8 cellular contexts compared by ENCODE assay signal in the genomic region with DNA sequence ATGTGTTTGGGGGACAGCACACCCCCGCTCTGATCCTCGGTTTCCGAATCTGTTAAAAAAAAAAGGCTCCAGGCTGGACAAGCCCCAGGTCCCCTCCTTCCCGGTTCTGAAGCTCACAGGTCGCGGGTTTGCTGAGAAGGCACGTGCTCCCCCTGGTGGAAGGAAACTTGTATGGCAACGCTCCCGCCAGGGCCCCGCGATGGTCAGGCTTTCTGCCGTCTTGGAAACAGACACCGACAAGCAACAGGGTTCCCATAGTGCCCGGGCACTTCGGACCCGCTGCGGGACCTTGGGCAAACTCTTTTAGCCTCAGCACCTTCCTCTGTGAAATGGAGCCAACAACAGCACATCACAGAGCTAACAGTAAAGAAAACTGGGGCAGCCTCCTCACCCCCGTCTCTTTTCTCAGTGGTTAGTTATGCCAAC.
DNase-seq lines count a peak whose midpoint lies in the region; ATAC-seq and TF ChIP-seq lines count a peak whose summit lies in the region.

No MANE protein-coding gene starts in this region.

- no peak overlapping the region for H3K4me3 ChIP-seq in uterus

- no peaks in the 10 kb centered on the region for H3K36me3 ChIP-seq in uterus

- peaks cover 67% of the 10 kb centered on the region for H3K27me3 Mint-ChIP-seq in progenitor cell of endocrine pancreas

- DNase-seq in ELF-1 (ENCODE audit: low read depth, low spot score) (peak; percentile 93), NCI-H1048 (lab: John Stamatoyannopoulos, UW) (peak; percentile 22), SKM-1 (lab: John Stamatoyannopoulos, UW; ENCODE audit: unreplicated experiment) (peak; percentile 24), Right ventricle myocardium superior (peak; percentile 80), progenitor cell of endocrine pancreas (ENCODE audit: low spot score, unreplicated experiment) (peak; percentile 80), uterus (peak; percentile 65 to 73)
- DNase-seq in activated naive CD4-positive, alpha-beta T cell treated with anti-CD3 and anti-CD28 coated beads, Interleukin-2, amount 50 U/mL, for 16 hours: peak; percentile 67

- H3K27ac ChIP-seq in uterus: no peak overlapping the region

- no peaks in the 10 kb centered on the region for H3K36me3 Mint-ChIP-seq in progenitor cell of endocrine pancreas (ENCODE audit: insufficient read depth)

- no peak for TF ChIP-seq POLR2A in uterus (IDR thresholded peaks at IDR 0.05)

- no peaks in the 10 kb centered on the region for H3K27me3 ChIP-seq in uterus

- ATAC-seq in Right ventricle myocardium superior (ENCODE audit: poor library complexity) (peak; percentile 71), HG03095 (IDR thresholded peaks at IDR 0.05; ENCODE audit: unreplicated experiment) (no peak)

- TF ChIP-seq CTCF in progenitor cell of endocrine pancreas (IDR thresholded peaks at IDR 0.05; ENCODE audit: unreplicated experiment) (peak; percentile 86), uterus (IDR thresholded peaks at IDR 0.05) (peak; percentile 71 to 89 (median 79))

- H3K9me3 ChIP-seq in uterus: no peaks in the 10 kb centered on the region

- H3K9me3 Mint-ChIP-seq in progenitor cell of endocrine pancreas (ENCODE audit: low read depth): no peaks in the 10 kb centered on the region

- H3K27ac Mint-ChIP-seq in progenitor cell of endocrine pancreas: no peak overlapping the region

- H3K4me1 Mint-ChIP-seq in progenitor cell of endocrine pancreas (ENCODE audit: low read depth): no peaks in the 10 kb centered on the region

- no peak overlapping the region for H3K4me3 Mint-ChIP-seq in progenitor cell of endocrine pancreas (ENCODE audit: low read depth)

- peaks cover 0 to 6% of the 10 kb centered on the region in 2 donors for H3K4me1 ChIP-seq in uterus

- intact Hi-C loops in Right ventricle myocardium superior (cut with DNase I): loop anchor here (5.0 kb wide), 1 partner anchor 305 kb away; no protein-coding TSS in a partner anchor
- intact Hi-C loops in uterus (cut with DNase I; ENCODE audit: low total_unique reads): loop anchor here (5.0 kb wide), 1 partner anchor 305 kb away; no protein-coding TSS in a partner anchor

Comparison
In these comparisons a context has a peak if more than half of its experiments do, and no peak if none do; other contexts are left out.
1. DNase-seq: peak in every context shown above with its lines; median percentile 93 in ELF-1; 80 in Right ventricle myocardium superior; 80 in progenitor cell of endocrine pancreas; 69 in uterus; 67 in activated naive CD4-positive, alpha-beta T cell treated with anti-CD3 and anti-CD28 coated beads, Interleukin-2, amount 50 U/mL, for 16 hours; 24 in SKM-1; 22 in NCI-H1048.